Comparison of ENCODE assay signal across 17 cellular contexts in the genomic region with DNA sequence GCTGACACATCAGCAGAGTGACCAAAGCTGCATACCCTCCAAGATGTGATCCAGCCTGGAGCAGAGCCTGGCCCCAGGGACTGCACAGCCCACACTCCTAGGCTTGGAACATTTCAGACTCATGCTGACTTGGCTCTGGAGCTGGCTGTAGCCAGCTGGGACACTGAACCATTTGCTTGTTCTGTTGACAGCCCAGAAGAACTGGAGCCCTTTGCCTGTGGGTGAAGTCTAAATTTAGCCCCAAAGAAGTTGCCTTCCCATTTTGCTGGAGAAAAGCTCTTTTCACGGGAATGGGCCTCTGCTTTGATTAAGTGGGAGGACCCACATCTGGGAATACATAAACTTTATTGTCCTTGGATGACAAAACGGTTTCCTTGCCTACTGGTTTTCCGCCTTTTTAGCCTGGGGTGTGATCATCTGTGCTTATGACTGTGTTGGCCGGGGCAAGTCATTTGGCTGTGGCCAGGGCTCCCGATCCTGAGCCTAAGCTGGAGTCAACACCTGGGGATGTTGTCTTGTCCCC.
A peak's percentile ranks its signal among the peaks of the same experiment; 100 is the strongest.
DNase-seq lines count a peak whose midpoint lies in the region; ATAC-seq and TF ChIP-seq lines count a peak whose summit lies in the region.
"Had no signal": no experiment of that assay in that cellular context is flagged by ENCODE, and none has a peak within 500 bp of the region (broad histone marks: within the 10 kb centered on the region; RNA-seq: fewer than 3 reads in every experiment).

No MANE protein-coding gene starts in this region.

- H3K4me2 ChIP-seq in osteoblast (ENCODE audit: insufficient read depth, low read length) = peak overlapping the region; percentile 16

- H3K79me2 ChIP-seq in osteoblast (ENCODE audit: insufficient read depth, low read length) = no peaks in the 10 kb centered on the region

- no peaks in the 10 kb centered on the region for H3K4me1 Mint-ChIP-seq in activated T-cell treated with anti-CD3 and anti-CD28 coated beads, Interleukin-2, amount 50 U/mL, for 24 hours (ENCODE audit: low read depth)
- H3K4me1 Mint-ChIP-seq: activated naive CD4-positive, alpha-beta T cell treated with anti-CD3 and anti-CD28 coated beads, Interleukin-2, amount 50 U/mL, for 24 hours; CD8-positive, alpha-beta memory T cell; memory B cell had no signal

- no peaks in the 10 kb centered on the region for H3K36me3 Mint-ChIP-seq in activated T-cell treated with anti-CD3 and anti-CD28 coated beads, Interleukin-2, amount 50 U/mL, for 24 hours (ENCODE audit: low read depth)

- no peaks in the 10 kb centered on the region for H3K27me3 Mint-ChIP-seq in activated T-cell treated with anti-CD3 and anti-CD28 coated beads, Interleukin-2, amount 50 U/mL, for 24 hours
- H3K27me3 Mint-ChIP-seq: activated naive CD4-positive, alpha-beta T cell treated with anti-CD3 and anti-CD28 coated beads, Interleukin-2, amount 50 U/mL, for 24 hours; CD8-positive, alpha-beta memory T cell had no signal

- H3K27me3 ChIP-seq in right atrium auricular region (no peaks in the 10 kb centered on the region), osteoblast (ENCODE audit: insufficient read depth, low read length) (no peaks in the 10 kb centered on the region)

- H3K36me3 ChIP-seq in right atrium auricular region (no peaks in the 10 kb centered on the region), osteoblast (ENCODE audit: insufficient read depth, low read length) (no peaks in the 10 kb centered on the region)
- H3K36me3 ChIP-seq: WERI-Rb-1 had no signal

- H3K27ac Mint-ChIP-seq in activated T-cell treated with anti-CD3 and anti-CD28 coated beads, Interleukin-2, amount 50 U/mL, for 24 hours = no peak overlapping the region
- H3K27ac Mint-ChIP-seq: activated naive CD4-positive, alpha-beta T cell treated with anti-CD3 and anti-CD28 coated beads, Interleukin-2, amount 50 U/mL, for 24 hours; CD8-positive, alpha-beta memory T cell; memory B cell had no signal

- no peak overlapping the region for H3K4me3 Mint-ChIP-seq in activated T-cell treated with anti-CD3 and anti-CD28 coated beads, Interleukin-2, amount 50 U/mL, for 24 hours
- H3K4me3 Mint-ChIP-seq: activated naive CD4-positive, alpha-beta T cell treated with anti-CD3 and anti-CD28 coated beads, Interleukin-2, amount 50 U/mL, for 24 hours; CD8-positive, alpha-beta memory T cell; memory B cell had no signal

- H2AFZ ChIP-seq in osteoblast (ENCODE audit: low read length) = peak overlapping the region; percentile 18

- H3K4me3 ChIP-seq in right atrium auricular region = no peak overlapping the region
- no peak overlapping the region for H3K4me3 ChIP-seq in osteoblast (ENCODE audit: insufficient read depth, low read length)

- H3K9me3 ChIP-seq in right atrium auricular region = peaks cover 0 to 6% of the 10 kb centered on the region in 2 donors
- no peaks in the 10 kb centered on the region for H3K9me3 ChIP-seq in osteoblast (ENCODE audit: low read depth, low read length)

- DNase-seq in Right ventricle myocardium inferior (ENCODE audit: missing footprints) (peak; percentile 81), cardiac septum (ENCODE audit: low spot score) (no peak), right atrium auricular region (ENCODE audit: low spot score) (peak; percentile 75), osteoblast (ENCODE audit: insufficient read length, low spot score, missing footprints) (peak; percentile 81), NCI-H2196 (lab: John Stamatoyannopoulos, UW; ENCODE audit: unreplicated experiment) (no peak), DMS53 treated with DMSO at 0.1 percent for 48 hours (lab: John Stamatoyannopoulos, UW; ENCODE audit: unreplicated experiment) (no peak), NCI-H2081 (lab: John Stamatoyannopoulos, UW) (no peak)
- DNase-seq in activated T-cell treated with anti-CD3 and anti-CD28 coated beads, Interleukin-2, amount 50 U/mL, for 24 hours = no peak
- DNase-seq: CD8-positive, alpha-beta memory T cell; NCI-H1092; NCI-H2227 treated with DMSO at 0.1 percent for 48 hours; stimulated activated CD4-positive, alpha-beta T cell treated with anti-CD3 and anti-CD28 coated beads, Interleukin-4, amount 100 ng/mL, for 24 hours; WERI-Rb-1 had no signal

- no peaks in the 10 kb centered on the region for H4K20me1 ChIP-seq in osteoblast (ENCODE audit: insufficient read depth, low read length)

- H3K9me3 Mint-ChIP-seq in activated T-cell treated with anti-CD3 and anti-CD28 coated beads, Interleukin-2, amount 50 U/mL, for 24 hours = no peaks in the 10 kb centered on the region
- H3K9me3 Mint-ChIP-seq: activated naive CD4-positive, alpha-beta T cell treated with anti-CD3 and anti-CD28 coated beads, Interleukin-2, amount 50 U/mL, for 24 hours; memory B cell had no signal

- peak; percentile 98 for ATAC-seq in Right ventricle myocardium inferior

- H3K27ac ChIP-seq in right atrium auricular region = no peak overlapping the region
- H3K27ac ChIP-seq in osteoblast (ENCODE audit: low read depth, low read length) = peak overlapping the region; percentile 77
- H3K27ac ChIP-seq: 22Rv1, epithelial cell of prostate, WERI-Rb-1 had no signal

- intact Hi-C loops in Right ventricle myocardium inferior (cut with DNase I) (loop anchor here (2.0 kb wide), 1 partner anchor 176 kb away; no protein-coding TSS in a partner anchor), cardiac septum (cut with DNase I) (loop anchor here (5.0 kb wide), 1 partner anchor 173 kb away; no protein-coding TSS in a partner anchor)

- TF ChIP-seq CTCF in right atrium auricular region (IDR thresholded peaks at IDR 0.05) (no peak), osteoblast (IDR thresholded peaks at IDR 0.05; ENCODE audit: extremely low read depth, low read depth, low read length) (no peak)

- H3K4me1 ChIP-seq in right atrium auricular region (peaks cover 0 to 18% of the 10 kb centered on the region in 2 donors), osteoblast (ENCODE audit: insufficient read depth, low read length) (peaks cover 50% of the 10 kb centered on the region)

Comparison
In these comparisons a context has a peak if more than half of its experiments do, and no peak if none do; other contexts are left out.
1. DNase-seq: peak in Right ventricle myocardium inferior (single experiment), right atrium auricular region (single experiment) and osteoblast (single experiment); none in cardiac septum (single experiment), NCI-H2196 (single experiment), activated T-cell treated with anti-CD3 and anti-CD28 coated beads, Interleukin-2, amount 50 U/mL, for 24 hours (single experiment), DMS53 treated with DMSO at 0.1 percent for 48 hours (single experiment) and NCI-H2081 (0 of 2).